In the genomic region with DNA sequence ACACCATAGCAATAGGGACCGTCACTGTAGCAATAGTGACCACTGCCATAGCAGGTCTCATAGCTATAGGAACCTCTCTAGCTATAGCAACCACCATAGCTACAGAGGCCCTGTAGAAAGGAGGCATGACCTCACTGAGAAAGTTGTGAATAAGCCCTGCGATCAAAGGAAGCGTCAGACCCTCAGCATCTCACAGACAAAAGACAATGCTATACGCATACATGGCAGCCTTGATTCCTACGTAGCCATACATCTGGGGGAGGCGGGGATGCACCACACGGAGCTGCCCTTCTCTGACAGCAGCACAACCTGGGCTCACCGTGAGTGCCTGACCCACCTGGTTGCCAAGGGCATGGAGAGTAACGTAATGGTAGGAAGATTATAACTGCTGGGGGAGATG, we compare ENCODE assay signal across 33 cellular contexts.
DNase-seq lines count a peak whose midpoint lies in the region; ATAC-seq and TF ChIP-seq lines count a peak whose summit lies in the region.
"Had no signal": no experiment of that assay in that cellular context is flagged by ENCODE, and none has a peak within 500 bp of the region (broad histone marks: within the 10 kb centered on the region; RNA-seq: fewer than 3 reads in every experiment).

No MANE protein-coding gene starts in this region.

- no peak for ATAC-seq in left ventricle myocardium superior
- ATAC-seq: A549; CD8-positive, alpha-beta T cell had no signal

- H3K4me1 Mint-ChIP-seq in osteocyte (ENCODE audit: unreplicated experiment) = no peaks in the 10 kb centered on the region
- H3K4me1 Mint-ChIP-seq: CD8-positive, alpha-beta memory T cell had no signal

- no peak overlapping the region for H3K4me3 ChIP-seq in coronary artery
- H3K4me3 ChIP-seq: A549; BLaER1; BLaER1 treated with 17β-estradiol and CSF1 and Interleukin-3, amounts not matched to agents 10 nM and 100 nM had no signal

- no peak for TF ChIP-seq CTCF in coronary artery (IDR thresholded peaks at IDR 0.05)
- TF ChIP-seq CTCF in osteocyte (IDR thresholded peaks at IDR 0.05) = no peak

- no peak overlapping the region for H3K4me3 Mint-ChIP-seq in osteocyte (ENCODE audit: unreplicated experiment)
- H3K4me3 Mint-ChIP-seq: B cell; CD14-positive monocyte; CD4-positive, alpha-beta memory T cell; CD4-positive, alpha-beta T cell; CD4-positive, CD25-positive, alpha-beta regulatory T cell; CD8-positive, alpha-beta memory T cell; CD8-positive, alpha-beta T cell had no signal

- H3K27ac Mint-ChIP-seq in osteocyte (ENCODE audit: unreplicated experiment) = no peak overlapping the region
- H3K27ac Mint-ChIP-seq: B cell; CD14-positive monocyte; CD4-positive, alpha-beta T cell; CD4-positive, CD25-positive, alpha-beta regulatory T cell; CD8-positive, alpha-beta memory T cell; CD8-positive, alpha-beta T cell had no signal

- DNase-seq in activated CD8-positive, alpha-beta memory T cell treated with anti-CD3 and anti-CD28 coated beads for 24 hours = peak; percentile 44
- DNase-seq in activated CD8-positive, alpha-beta memory T cell treated with anti-CD3 and anti-CD28 coated beads, Interleukin-2, amount 50 U/mL, for 4 hours = no peak
- DNase-seq in coronary artery (ENCODE audit: low spot score) = peak; percentile 52
- DNase-seq in osteocyte (ENCODE audit: extremely low spot score, unreplicated experiment) = peak; percentile 65
- DNase-seq in left ventricle myocardium superior = no peak
- no peak for DNase-seq in activated CD4-positive, CD25-positive, alpha-beta regulatory T cell (lab: John Stamatoyannopoulos, UW)
- DNase-seq: 8988T; ACHN; AML-193; BE2C; C1 segment of cervical spinal cord; Caco-2; Calu3; CD4-positive, alpha-beta memory T cell; CD4-positive, alpha-beta T cell; CD4-positive, CD25-positive, alpha-beta regulatory T cell; CD8-positive, alpha-beta memory T cell; CD8-positive, alpha-beta T cell; COR-L47; DMS 273 treated with DMSO at 0.1 percent for 48 hours; DMS153; DMS53; DMS79; DMS79 treated with DMSO at 0.1 percent for 48 hours; DND-41; EL had no signal

- intact Hi-C loops in left ventricle myocardium superior (cut with micrococcal nuclease) = no loop called here

- no peaks in the 10 kb centered on the region for H3K27me3 Mint-ChIP-seq in osteocyte (ENCODE audit: unreplicated experiment)
- H3K27me3 Mint-ChIP-seq: B cell; CD4-positive, alpha-beta memory T cell; CD4-positive, alpha-beta T cell; CD4-positive, CD25-positive, alpha-beta regulatory T cell; CD8-positive, alpha-beta memory T cell had no signal

- no peaks in the 10 kb centered on the region for H3K36me3 Mint-ChIP-seq in osteocyte (ENCODE audit: unreplicated experiment)

- no peak overlapping the region for H3K27ac ChIP-seq in coronary artery
- H3K27ac ChIP-seq: 22Rv1; A549; BLaER1; BLaER1 treated with 17β-estradiol and CSF1 and Interleukin-3, amounts not matched to agents 10 nM and 100 nM; C4-2B had no signal

- no peaks in the 10 kb centered on the region for H3K9me3 Mint-ChIP-seq in osteocyte (ENCODE audit: unreplicated experiment)
- H3K9me3 Mint-ChIP-seq: CD14-positive monocyte; CD4-positive, alpha-beta T cell; CD4-positive, CD25-positive, alpha-beta regulatory T cell; CD8-positive, alpha-beta memory T cell; CD8-positive, alpha-beta T cell had no signal

Comparison
In these comparisons a context has a peak if more than half of its experiments do, and no peak if none do; other contexts are left out.
1. DNase-seq: peak in activated CD8-positive, alpha-beta memory T cell treated with anti-CD3 and anti-CD28 coated beads for 24 hours (single experiment), coronary artery (single experiment) and osteocyte (single experiment); none in activated CD8-positive, alpha-beta memory T cell treated with anti-CD3 and anti-CD28 coated beads, Interleukin-2, amount 50 U/mL, for 4 hours (single experiment), left ventricle myocardium superior (single experiment) and activated CD4-positive, CD25-positive, alpha-beta regulatory T cell (0 of 4).